In the genomic region with DNA sequence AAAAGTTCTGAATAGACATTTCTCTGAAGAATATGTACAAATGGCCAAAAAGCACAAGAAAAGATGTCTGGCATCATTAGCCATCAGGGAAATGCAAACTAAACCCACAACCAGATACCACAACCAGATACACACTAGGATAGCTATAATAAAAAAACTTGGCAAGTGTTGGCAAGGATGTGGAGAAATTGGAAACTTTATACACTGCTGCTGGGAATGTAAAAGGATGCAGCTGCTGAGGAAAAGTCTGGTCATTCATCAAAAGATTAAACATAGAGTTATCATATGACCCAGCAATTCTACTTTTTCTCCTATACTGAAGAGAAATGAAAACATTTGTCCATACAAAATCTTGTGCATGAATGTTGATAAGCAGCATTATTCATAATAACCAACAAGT, we compare ENCODE assay signal across 34 cellular contexts.
"Had no signal": no experiment of that assay in that cellular context is flagged by ENCODE, and none has a peak within 500 bp of the region (broad histone marks: within the 10 kb centered on the region; RNA-seq: fewer than 3 reads in every experiment).

No MANE protein-coding gene starts in this region.

- H3K9me3 Mint-ChIP-seq: activated B cell treated with CpG ODN at 0.5 μM for 24 hours; activated CD4-positive, alpha-beta T cell treated with anti-CD3 and anti-CD28 coated beads, Interleukin-2, amount 10 ng/mL, durations not matched to agents 24 days and 14 days; activated naive CD8-positive, alpha-beta T cell treated with anti-CD3 and anti-CD28 coated beads, Interleukin-2, amount 50 U/mL, for 24 hours had no signal

- DNase-seq: activated B cell treated with CpG ODN at 0.5 μM for 24 hours; activated CD4-positive, alpha-beta T cell treated with anti-CD3 and anti-CD28 coated beads for 1 hour; activated CD4-positive, alpha-beta T cell treated with anti-CD3 and anti-CD28 coated beads, Interleukin-2, amount 10 ng/mL, durations not matched to agents 24 days and 14 days; activated CD4-positive, alpha-beta T cell treated with anti-CD3 and anti-CD28 coated beads, Interleukin-2, amount 50 U/mL, for 48 hours; activated CD8-positive, alpha-beta memory T cell treated with anti-CD3 and anti-CD28 coated beads, Interleukin-2, amount 10 ng/mL, durations not matched to agents 7 days and 5 days; activated effector memory CD4-positive, alpha-beta T cell treated with anti-CD3 and anti-CD28 coated beads, Interleukin-2, amount 50 U/mL, for 16 hours; activated naive CD4-positive, alpha-beta T cell treated with Interleukin-2 at 50 U/mL for 16 hours; activated naive CD8-positive, alpha-beta T cell treated with anti-CD3 and anti-CD28 coated beads, Interleukin-2, amount 50 U/mL, for 24 hours; activated T-cell treated with anti-CD3 and anti-CD28 coated beads, Interleukin-2, amount 50 U/mL, for 24 hours; amniotic stem cell; body of pancreas; central memory CD4-positive, alpha-beta T cell; Kasumi-1; KBM-7; NCI-H1092 treated with DMSO at 0.1 percent for 48 hours; NCI-H1417 treated with DMSO at 0.1 percent for 48 hours; NCI-H1694; NCI-H2029; NCI-H2107; NCI-H2171 treated with DMSO at 0.1 percent for 48 hours; NCI-H510A treated with DMSO at 0.1 percent for 48 hours; NCI-H69; NK-92 treated with Interleukin-12 subunit alpha and Interleukin-12 subunit beta, amount 100 ng/mL, for 24 hours; OCI-M1; Peyer's patch; Right ventricle myocardium superior; SW 1271; T-helper 9 cell had no signal

- ATAC-seq: activated CD8-positive, alpha-beta memory T cell treated with anti-CD3 and anti-CD28 coated beads, Interleukin-2, amount 10 ng/mL, durations not matched to agents 7 days and 5 days; activated naive CD4-positive, alpha-beta T cell treated with anti-CD3 and anti-CD28 coated beads, Interleukin-2, amount 50 U/mL, for 72 hours; activated naive CD8-positive, alpha-beta T cell treated with anti-CD3 and anti-CD28 coated beads, Interleukin-2, amount 50 U/mL, for 24 hours; body of pancreas; SK-N-SH treated with all-trans-retinoic acid at 6 μM for 48 hours had no signal

- H3K4me1 Mint-ChIP-seq: activated B cell treated with CpG ODN at 0.5 μM for 24 hours; activated CD4-positive, alpha-beta T cell treated with anti-CD3 and anti-CD28 coated beads, Interleukin-2, amount 10 ng/mL, durations not matched to agents 24 days and 14 days; activated CD8-positive, alpha-beta memory T cell treated with anti-CD3 and anti-CD28 coated beads, Interleukin-2, amount 10 ng/mL, durations not matched to agents 7 days and 5 days; activated naive CD8-positive, alpha-beta T cell treated with anti-CD3 and anti-CD28 coated beads, Interleukin-2, amount 50 U/mL, for 24 hours had no signal

- H3K27ac Mint-ChIP-seq: activated B cell treated with CpG ODN at 0.5 μM for 24 hours; activated CD4-positive, alpha-beta T cell treated with anti-CD3 and anti-CD28 coated beads, Interleukin-2, amount 10 ng/mL, durations not matched to agents 24 days and 14 days; activated CD8-positive, alpha-beta memory T cell treated with anti-CD3 and anti-CD28 coated beads, Interleukin-2, amount 10 ng/mL, durations not matched to agents 7 days and 5 days; activated naive CD4-positive, alpha-beta T cell treated with anti-CD3 and anti-CD28 coated beads, Interleukin-2, amount 50 U/mL, for 72 hours; activated naive CD8-positive, alpha-beta T cell treated with anti-CD3 and anti-CD28 coated beads, Interleukin-2, amount 50 U/mL, for 24 hours; activated T-cell treated with anti-CD3 and anti-CD28 coated beads, Interleukin-2, amount 50 U/mL, for 24 hours; activated T-helper 1 cell treated with anti-CD3 and anti-CD28 coated beads, Interleukin-12 subunit alpha, Interleukin-12 subunit beta, Interleukin-2, Interleukin-4 antibody, amounts not matched to agents 30 ng/mL and 10 ng/mL and 1 ng/mL, durations not matched to agents 14 hours and 24 hours and 36 hours; T-helper 1 cell treated with Interleukin-12 subunit alpha and Interleukin-12 subunit beta and Interleukin-4 antibody, amounts not matched to agents 30 μg/mL and 1 μg/mL, for 36 hours had no signal

- H3K9me3 ChIP-seq: ascending aorta, body of pancreas, Peyer's patch, SJSA1 had no signal

- H3K27me3 Mint-ChIP-seq: activated CD4-positive, alpha-beta T cell treated with anti-CD3 and anti-CD28 coated beads, Interleukin-2, amount 10 ng/mL, durations not matched to agents 24 days and 14 days; activated CD8-positive, alpha-beta memory T cell treated with anti-CD3 and anti-CD28 coated beads, Interleukin-2, amount 10 ng/mL, durations not matched to agents 7 days and 5 days; activated naive CD8-positive, alpha-beta T cell treated with anti-CD3 and anti-CD28 coated beads, Interleukin-2, amount 50 U/mL, for 24 hours had no signal

- H3K36me3 Mint-ChIP-seq: activated CD8-positive, alpha-beta memory T cell treated with anti-CD3 and anti-CD28 coated beads, Interleukin-2, amount 10 ng/mL, durations not matched to agents 7 days and 5 days had no signal

- H3K4me3 Mint-ChIP-seq: activated B cell treated with CpG ODN at 0.5 μM for 24 hours; activated CD4-positive, alpha-beta T cell treated with anti-CD3 and anti-CD28 coated beads, Interleukin-2, amount 10 ng/mL, durations not matched to agents 24 days and 14 days; activated CD8-positive, alpha-beta memory T cell treated with anti-CD3 and anti-CD28 coated beads, Interleukin-2, amount 10 ng/mL, durations not matched to agents 7 days and 5 days; activated naive CD8-positive, alpha-beta T cell treated with anti-CD3 and anti-CD28 coated beads, Interleukin-2, amount 50 U/mL, for 24 hours; activated T-cell treated with anti-CD3 and anti-CD28 coated beads, Interleukin-2, amount 50 U/mL, for 24 hours; activated T-helper 1 cell treated with anti-CD3 and anti-CD28 coated beads, Interleukin-12 subunit alpha, Interleukin-12 subunit beta, Interleukin-2, Interleukin-4 antibody, amounts not matched to agents 30 ng/mL and 10 ng/mL and 1 ng/mL, durations not matched to agents 14 hours and 24 hours and 36 hours; T-helper 1 cell treated with Interleukin-12 subunit alpha and Interleukin-12 subunit beta and Interleukin-4 antibody, amounts not matched to agents 30 μg/mL and 1 μg/mL, for 36 hours had no signal
